Comparison of ENCODE assay signal across 8 cellular contexts in genomic region chr1:91851130-91852010, GRCh38. TPM values are rescaled to one million over a fixed set of nuclear protein-coding genes. Genes with fewer than 3 reads are reported as not detected.
DNase-seq lines count a peak whose midpoint lies in the region; ATAC-seq and TF ChIP-seq lines count a peak whose summit lies in the region.

No MANE protein-coding gene starts in this region.

- H3K9me3 ChIP-seq in T-helper 17 cell (ENCODE audit: control insufficient read depth, low read length, poor library complexity, severe bottlenecking) = no peaks in the 10 kb centered on the region

- H3K4me3 Mint-ChIP-seq in osteocyte (ENCODE audit: unreplicated experiment) (peak overlapping the region; percentile 53), T-helper 17 cell (no peak overlapping the region)

- H3K4me3 ChIP-seq in fibroblast of mammary gland (ENCODE audit: control insufficient read depth, low read depth, low read length) = peak overlapping the region; percentile 30

- TF ChIP-seq CTCF in fibroblast of mammary gland (conservative IDR thresholded peaks at IDR 0.05; ENCODE audit: control insufficient read depth, insufficient read depth, low read depth, low read length) (no peak), osteocyte (IDR thresholded peaks at IDR 0.05) (no peak)

- H3K4me1 Mint-ChIP-seq in osteocyte (ENCODE audit: unreplicated experiment) = peaks cover 19% of the 10 kb centered on the region
- peaks cover 22% of the 10 kb centered on the region for H3K4me1 Mint-ChIP-seq in T-helper 17 cell

- H3K36me3 Mint-ChIP-seq in osteocyte (ENCODE audit: unreplicated experiment) = no peaks in the 10 kb centered on the region
- no peaks in the 10 kb centered on the region for H3K36me3 Mint-ChIP-seq in T-helper 17 cell (ENCODE audit: low read depth)

- ATAC-seq in GM21737 (IDR thresholded peaks at IDR 0.05; ENCODE audit: unreplicated experiment) = no peak
- no peak for ATAC-seq in T-helper 17 cell

- H3K9me3 Mint-ChIP-seq in osteocyte (ENCODE audit: unreplicated experiment) = no peaks in the 10 kb centered on the region

- DNase-seq in DMS 273 treated with DMSO at 0.1 percent for 48 hours (lab: John Stamatoyannopoulos, UW) = peak; percentile 53
- peak; percentile 76 for DNase-seq in NCI-H774 (lab: John Stamatoyannopoulos, UW)
- DNase-seq in fibroblast of mammary gland (ENCODE audit: low read depth) = peak; percentile 94
- DNase-seq in osteocyte (ENCODE audit: extremely low spot score, unreplicated experiment) = no peak
- DNase-seq in NCI-H1694 treated with DMSO at 0.1 percent for 48 hours (lab: John Stamatoyannopoulos, UW) = no peak
- no peak for DNase-seq in GM19240 (ENCODE audit: insufficient read length, low spot score)
- DNase-seq in T-helper 17 cell = no peak

- H3K27me3 Mint-ChIP-seq in osteocyte (ENCODE audit: unreplicated experiment) (no peaks in the 10 kb centered on the region), T-helper 17 cell (no peaks in the 10 kb centered on the region)

- H3K27ac Mint-ChIP-seq in osteocyte (ENCODE audit: unreplicated experiment) = peak overlapping the region; percentile 86
- no peak overlapping the region for H3K27ac Mint-ChIP-seq in T-helper 17 cell

RNA-seq across cellular contexts. Expression of gene TGFBR3, which starts 34.6 kb away (rescaled TPM):
- 14.1 and 17.2 TPM in 2 replicates for total RNA-seq in osteocyte
- 10 to 100 TPM; 21.0 to 27.6 TPM for total RNA-seq in T-helper 17 cell

Comparison
In these comparisons a context has a peak if more than half of its experiments do, and no peak if none do; other contexts are left out.
1. DNase-seq: peak in DMS 273 treated with DMSO at 0.1 percent for 48 hours (single experiment), NCI-H774 (single experiment) and fibroblast of mammary gland (single experiment); none in osteocyte (single experiment), NCI-H1694 treated with DMSO at 0.1 percent for 48 hours (single experiment), GM19240 (single experiment) and T-helper 17 cell (0 of 3).